In genomic region chr2:200787351-200788128, GRCh38 we compare ENCODE assay signal across 8 cellular contexts. TPM values are rescaled to one million over a fixed set of nuclear protein-coding genes. Genes with fewer than 3 reads are reported as not detected.
DNase-seq lines count a peak whose midpoint lies in the region; ATAC-seq and TF ChIP-seq lines count a peak whose summit lies in the region.

No MANE protein-coding gene starts in this region.

- peak overlapping the region; percentile 62 for H3K27ac ChIP-seq in suprapubic skin

- H3K27ac Mint-ChIP-seq in activated naive CD4-positive, alpha-beta T cell treated with anti-CD3 and anti-CD28 coated beads, Interleukin-2, amount 50 U/mL, for 72 hours: no peak overlapping the region
- H3K27ac Mint-ChIP-seq in activated naive CD4-positive, alpha-beta T cell treated with anti-CD3 and anti-CD28 coated beads for 36 hours: no peak overlapping the region

- no peak for TF ChIP-seq EP300 in suprapubic skin (IDR thresholded peaks at IDR 0.05)

- H3K36me3 Mint-ChIP-seq in activated naive CD4-positive, alpha-beta T cell treated with anti-CD3 and anti-CD28 coated beads, Interleukin-2, amount 50 U/mL, for 72 hours: no peaks in the 10 kb centered on the region
- H3K36me3 Mint-ChIP-seq in activated naive CD4-positive, alpha-beta T cell treated with anti-CD3 and anti-CD28 coated beads for 36 hours (ENCODE audit: low read depth): no peaks in the 10 kb centered on the region

- no peak for TF ChIP-seq CTCF in foreskin fibroblast (IDR thresholded peaks at IDR 0.05; ENCODE audit: low read depth, low read length)
- TF ChIP-seq CTCF in suprapubic skin (IDR thresholded peaks at IDR 0.05): no peak

- H3K27me3 Mint-ChIP-seq in activated naive CD4-positive, alpha-beta T cell treated with anti-CD3 and anti-CD28 coated beads for 36 hours (ENCODE audit: low read depth): peaks cover 3% of the 10 kb centered on the region

- peaks cover 21% of the 10 kb centered on the region for H3K4me1 ChIP-seq in suprapubic skin

- no peaks in the 10 kb centered on the region for H3K27me3 ChIP-seq in suprapubic skin

- TF ChIP-seq POLR2A in suprapubic skin (IDR thresholded peaks at IDR 0.05): no peak

- no peaks in the 10 kb centered on the region for H3K36me3 ChIP-seq in suprapubic skin

- no peak for DNase-seq in activated naive CD4-positive, alpha-beta T cell treated with anti-CD3 and anti-CD28 coated beads, Interleukin-2, amount 50 U/mL, for 72 hours (ENCODE audit: low spot score in 2 of 2)
- no peak for DNase-seq in activated naive CD4-positive, alpha-beta T cell treated with anti-CD3 and anti-CD28 coated beads for 36 hours
- peak; percentile 94 to 95 for DNase-seq in foreskin fibroblast
- DNase-seq in suprapubic skin (ENCODE audit: low spot score in 2 of 2): no peak

- 66% methylated on average over 16 of the region's 16 CpGs for WGBS in suprapubic skin

- peak; percentile 46 to 79 for ATAC-seq in activated naive CD4-positive, alpha-beta T cell treated with anti-CD3 and anti-CD28 coated beads, Interleukin-2, amount 50 U/mL, for 72 hours
- ATAC-seq in SK-N-SH treated with all-trans-retinoic acid at 6 μM for 48 hours (peak; percentile 82), HG03280 (IDR thresholded peaks at IDR 0.05; ENCODE audit: unreplicated experiment) (no peak), GM21737 (IDR thresholded peaks at IDR 0.05; ENCODE audit: unreplicated experiment) (no peak), HG03135 (IDR thresholded peaks at IDR 0.05; ENCODE audit: unreplicated experiment) (no peak)

- H3K9me3 Mint-ChIP-seq in activated naive CD4-positive, alpha-beta T cell treated with anti-CD3 and anti-CD28 coated beads, Interleukin-2, amount 50 U/mL, for 72 hours: no peaks in the 10 kb centered on the region
- no peaks in the 10 kb centered on the region for H3K9me3 Mint-ChIP-seq in activated naive CD4-positive, alpha-beta T cell treated with anti-CD3 and anti-CD28 coated beads for 36 hours

- H3K4me3 ChIP-seq in foreskin fibroblast (ENCODE audit: low read depth in 1 of 2, low read length in 2 of 2) (no peak overlapping the region), suprapubic skin (no peak overlapping the region)

- CTCF ChIA-PET in activated naive CD4-positive, alpha-beta T cell treated with anti-CD3 and anti-CD28 coated beads for 36 hours (lab: Charles Lee): interaction anchor here (0.6 kb wide), 1 partner anchor 23 kb away, joined by 7 read pairs; no protein-coding TSS in a partner anchor

- H3K4me1 Mint-ChIP-seq in activated naive CD4-positive, alpha-beta T cell treated with anti-CD3 and anti-CD28 coated beads for 36 hours (ENCODE audit: low read depth): peaks cover 6% of the 10 kb centered on the region

- intact Hi-C loops in activated naive CD4-positive, alpha-beta T cell treated with anti-CD3 and anti-CD28 coated beads for 36 hours (cut with micrococcal nuclease): no loop called here

- H3K9me3 ChIP-seq in suprapubic skin: no peaks in the 10 kb centered on the region

- H3K4me3 Mint-ChIP-seq in activated naive CD4-positive, alpha-beta T cell treated with anti-CD3 and anti-CD28 coated beads for 36 hours: no peak overlapping the region

TF ChIP-seq in SK-N-SH treated with all-trans-retinoic acid at 6 μM for 48 hours, 23 proteins besides CTCF, POLR2A, EP300 and RAD21:
- TF ChIP-seq, protein P1, sequence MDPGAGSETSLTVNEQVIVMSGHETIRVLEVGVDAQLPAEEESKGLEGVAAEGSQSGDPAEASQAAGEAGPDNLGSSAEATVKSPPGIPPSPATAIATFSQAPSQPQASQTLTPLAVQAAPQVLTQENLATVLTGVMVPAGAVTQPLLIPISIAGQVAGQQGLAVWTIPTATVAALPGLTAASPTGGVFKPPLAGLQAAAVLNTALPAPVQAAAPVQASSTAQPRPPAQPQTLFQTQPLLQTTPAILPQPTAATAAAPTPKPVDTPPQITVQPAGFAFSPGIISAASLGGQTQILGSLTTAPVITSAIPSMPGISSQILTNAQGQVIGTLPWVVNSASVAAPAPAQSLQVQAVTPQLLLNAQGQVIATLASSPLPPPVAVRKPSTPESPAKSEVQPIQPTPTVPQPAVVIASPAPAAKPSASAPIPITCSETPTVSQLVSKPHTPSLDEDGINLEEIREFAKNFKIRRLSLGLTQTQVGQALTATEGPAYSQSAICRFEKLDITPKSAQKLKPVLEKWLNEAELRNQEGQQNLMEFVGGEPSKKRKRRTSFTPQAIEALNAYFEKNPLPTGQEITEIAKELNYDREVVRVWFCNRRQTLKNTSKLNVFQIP (CRISPR knock-in tag; IDR thresholded peaks at IDR 0.05; ENCODE audit: borderline replicate concordance, low read depth): no peak
- no peak for TF ChIP-seq ARNTL (CRISPR knock-in tag; IDR thresholded peaks at IDR 0.05; ENCODE audit: borderline replicate concordance, low read depth)
- TF ChIP-seq GLIS3 (CRISPR knock-in tag; IDR thresholded peaks at IDR 0.05): no peak
- TF ChIP-seq, protein P2, sequence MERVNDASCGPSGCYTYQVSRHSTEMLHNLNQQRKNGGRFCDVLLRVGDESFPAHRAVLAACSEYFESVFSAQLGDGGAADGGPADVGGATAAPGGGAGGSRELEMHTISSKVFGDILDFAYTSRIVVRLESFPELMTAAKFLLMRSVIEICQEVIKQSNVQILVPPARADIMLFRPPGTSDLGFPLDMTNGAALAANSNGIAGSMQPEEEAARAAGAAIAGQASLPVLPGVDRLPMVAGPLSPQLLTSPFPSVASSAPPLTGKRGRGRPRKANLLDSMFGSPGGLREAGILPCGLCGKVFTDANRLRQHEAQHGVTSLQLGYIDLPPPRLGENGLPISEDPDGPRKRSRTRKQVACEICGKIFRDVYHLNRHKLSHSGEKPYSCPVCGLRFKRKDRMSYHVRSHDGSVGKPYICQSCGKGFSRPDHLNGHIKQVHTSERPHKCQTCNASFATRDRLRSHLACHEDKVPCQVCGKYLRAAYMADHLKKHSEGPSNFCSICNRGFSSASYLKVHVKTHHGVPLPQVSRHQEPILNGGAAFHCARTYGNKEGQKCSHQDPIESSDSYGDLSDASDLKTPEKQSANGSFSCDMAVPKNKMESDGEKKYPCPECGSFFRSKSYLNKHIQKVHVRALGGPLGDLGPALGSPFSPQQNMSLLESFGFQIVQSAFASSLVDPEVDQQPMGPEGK (CRISPR knock-in tag; IDR thresholded peaks at IDR 0.05; ENCODE audit: borderline replicate concordance): no peak
- TF ChIP-seq TOX (CRISPR knock-in tag; IDR thresholded peaks at IDR 0.05; ENCODE audit: borderline replicate concordance): no peak
- no peak for TF ChIP-seq ZC3H10 (CRISPR knock-in tag; IDR thresholded peaks at IDR 0.05)
- no peak for TF ChIP-seq RARB (CRISPR knock-in tag; IDR thresholded peaks at IDR 0.05)
- no peak for TF ChIP-seq OSR1 (CRISPR knock-in tag; IDR thresholded peaks at IDR 0.05)
- no peak for TF ChIP-seq SNAI2 (CRISPR knock-in tag; IDR thresholded peaks at IDR 0.05)
- no peak for TF ChIP-seq ZFP3 (CRISPR knock-in tag; IDR thresholded peaks at IDR 0.05)
- no peak for TF ChIP-seq ISL1 (CRISPR knock-in tag; IDR thresholded peaks at IDR 0.05)
- no peak for TF ChIP-seq CSDC2 (CRISPR knock-in tag; IDR thresholded peaks at IDR 0.05)
- TF ChIP-seq BACH2 (CRISPR knock-in tag; IDR thresholded peaks at IDR 0.05; ENCODE audit: borderline replicate concordance): no peak
- TF ChIP-seq TCF4 (CRISPR knock-in tag; IDR thresholded peaks at IDR 0.05; ENCODE audit: borderline replicate concordance): no peak
- no peak for TF ChIP-seq TSHZ2 (CRISPR knock-in tag; IDR thresholded peaks at IDR 0.05)
- no peak for TF ChIP-seq ZNF70 (CRISPR knock-in tag; IDR thresholded peaks at IDR 0.05)
- TF ChIP-seq CSRNP3 (CRISPR knock-in tag; IDR thresholded peaks at IDR 0.05): no peak
TF ChIP-seq in SK-N-SH treated with all-trans-retinoic acid at 6 μM for 48 hours: peak in this region for 0.

RNA-seq across cellular contexts. Expression of gene BZW1, which starts 24.2 kb away (rescaled TPM):
- 100 to 1,000 TPM; 492 to 527 TPM for total RNA-seq in activated naive CD4-positive, alpha-beta T cell treated with anti-CD3 and anti-CD28 coated beads, Interleukin-2, amount 50 U/mL, for 72 hours
- total RNA-seq in activated naive CD4-positive, alpha-beta T cell treated with anti-CD3 and anti-CD28 coated beads for 36 hours: 100 to 1,000 TPM; 423 to 442 TPM
- 100 to 1,000 TPM; 103 to 215 (median 137) TPM for total RNA-seq in suprapubic skin

Comparison
In these comparisons a context has a peak if more than half of its experiments do, and no peak if none do; other contexts are left out.
1. ATAC-seq: peak in activated naive CD4-positive, alpha-beta T cell treated with anti-CD3 and anti-CD28 coated beads, Interleukin-2, amount 50 U/mL, for 72 hours (2 of 2) and SK-N-SH treated with all-trans-retinoic acid at 6 μM for 48 hours (single experiment); none in HG03280 (single experiment), GM21737 (single experiment) and HG03135 (single experiment).
2. DNase-seq: peak in foreskin fibroblast (2 of 2); none in activated naive CD4-positive, alpha-beta T cell treated with anti-CD3 and anti-CD28 coated beads, Interleukin-2, amount 50 U/mL, for 72 hours (0 of 2), activated naive CD4-positive, alpha-beta T cell treated with anti-CD3 and anti-CD28 coated beads for 36 hours (single experiment) and suprapubic skin (0 of 2).